ENCODE assay signal across 8 cellular contexts in the genomic region with DNA sequence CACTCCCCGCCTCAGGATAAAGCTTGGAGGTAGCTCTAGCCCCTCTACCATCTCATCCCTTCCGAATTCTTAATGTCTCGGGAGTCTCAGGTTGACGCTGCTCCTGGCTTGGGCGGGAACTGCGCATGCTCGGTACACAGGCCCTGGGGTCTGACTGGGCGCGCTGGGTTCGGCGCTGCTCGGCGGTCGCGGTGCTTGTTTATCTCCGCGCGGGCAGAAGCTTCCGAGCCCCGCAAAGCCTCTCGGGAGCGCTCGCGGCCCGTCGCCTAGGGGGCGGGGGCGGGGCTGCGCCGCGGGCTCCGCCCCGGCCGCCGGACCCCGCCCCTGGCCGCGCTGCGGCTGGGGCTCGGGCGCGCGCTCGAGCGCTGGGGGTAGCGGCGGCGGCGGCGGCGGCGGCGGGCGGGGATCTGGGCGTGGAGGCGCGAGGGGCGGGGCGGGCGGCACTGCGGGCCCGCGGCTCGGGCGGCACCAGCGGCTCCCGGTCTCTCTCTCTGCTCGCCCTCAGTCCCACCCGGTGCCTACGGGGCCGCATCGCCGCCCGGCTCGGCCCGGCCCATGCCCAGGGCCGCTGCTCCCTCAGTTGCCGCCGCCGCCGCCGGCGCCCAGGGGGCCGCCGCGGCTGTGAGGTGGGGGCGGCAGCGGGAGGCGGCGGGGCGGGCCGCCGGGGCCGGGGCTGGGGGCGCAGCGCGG. TPM values are rescaled to one million over a fixed set of nuclear protein-coding genes. Genes with fewer than 3 reads are reported as not detected.
A peak's percentile ranks its signal among the peaks of the same experiment; 100 is the strongest.
DNase-seq lines count a peak whose midpoint lies in the region; ATAC-seq, FAIRE-seq and TF ChIP-seq lines count a peak whose summit lies in the region.

A gene (plus strand): TSS at position 443 of the 690 bp plus-strand sequence. CDS start 302 bp downstream, outside the sequence.

- no peaks in the 10 kb centered on the region for H3K9me3 ChIP-seq in A673 (ENCODE audit: low read depth, low read length, poor library complexity, severe bottlenecking)

- peak within 1 kb of the TSS; percentile 98 for H3K27ac ChIP-seq in A673 (ENCODE audit: low read depth, low read length, poor library complexity, severe bottlenecking)

- H3K27me3 Mint-ChIP-seq in WTC11 (ENCODE audit: low read depth) = no peaks in the 10 kb centered on the region
- peaks cover 14 to 22% (median 17%) of the 10 kb centered on the region in 3 donors for H3K27me3 Mint-ChIP-seq in immature natural killer cell (ENCODE audit: low read depth in 3 of 3)

- no peaks in the 10 kb centered on the region for H3K27me3 ChIP-seq in A673 (replicated peaks; ENCODE audit: insufficient read depth, low read depth, low read length, poor library complexity)
- no peaks in the 10 kb centered on the region for H3K27me3 ChIP-seq in bronchial epithelial cell (ENCODE audit: control insufficient read depth, insufficient read depth, low read length)

- H3K36me3 ChIP-seq in A673 (ENCODE audit: insufficient read depth, low read length, poor library complexity, severe bottlenecking) = no peaks in the 10 kb centered on the region
- no peaks in the 10 kb centered on the region for H3K36me3 ChIP-seq in bronchial epithelial cell (ENCODE audit: control insufficient read depth, insufficient read depth, low read length)

- DNase-seq in A673 (ENCODE audit: low spot score) (peak; percentile 94), NCI-H2227 (lab: John Stamatoyannopoulos, UW; ENCODE audit: unreplicated experiment) (peak; percentile 90), WTC11 (ENCODE audit: low spot score) (peak; percentile 89), bronchial epithelial cell (ENCODE audit: low read depth) (peak; percentile 77), immature natural killer cell (peak; percentile 87 to 92 (median 92)), smooth muscle cell of the brain vasculature (ENCODE audit: low read depth, low spot score) (peak; percentile 84)

- intact Hi-C loops in A673 (cut with micrococcal nuclease; ENCODE audit: unreplicated experiment) = loop anchor here (2.0 to 10.0 kb wide), 3 partner anchors 141 to 511 kb away; no protein-coding TSS in a partner anchor

- BruUV-seq in A673 (replicated peaks; lab: Mats Ljungman, UMichigan) = no TSS peak

- peak; percentile 55 for ATAC-seq in GM18907 (IDR thresholded peaks at IDR 0.05; ENCODE audit: unreplicated experiment)
- peak; percentile 43 for ATAC-seq in HG03139 (IDR thresholded peaks at IDR 0.05; ENCODE audit: unreplicated experiment)
- ATAC-seq in WTC11 = peak; percentile 69

- H3K4me3 ChIP-seq in A673 (ENCODE audit: low read depth, low read length, poor library complexity, severe bottlenecking) (peak within 1 kb of the TSS; percentile 81), bronchial epithelial cell (ENCODE audit: low read depth, low read length) (peak within 1 kb of the TSS; percentile 78)

- TF ChIP-seq CTCF in A673 (conservative IDR thresholded peaks at IDR 0.05; ENCODE audit: low read depth, low read length) (0 out of 2 replicates have a peak, but pooled peaks have one; percentile 12), WTC11 (IDR thresholded peaks at IDR 0.05) (no peak), bronchial epithelial cell (IDR thresholded peaks at IDR 0.05; ENCODE audit: insufficient read depth, low read length, severe bottlenecking) (no peak)

- H3K36me3 Mint-ChIP-seq in WTC11 (0 out of 2 replicates have a peak, but pooled peaks cover 4% of the 10 kb centered on the region), immature natural killer cell (peaks cover 0 to 1% (median 0%) of the 10 kb centered on the region in 3 donors)

- peaks cover 35% of the 10 kb centered on the region for H3K4me1 Mint-ChIP-seq in WTC11
- peaks cover 32 to 38% of the 10 kb centered on the region in 2 donors for H3K4me1 Mint-ChIP-seq in immature natural killer cell

- H3K9me3 Mint-ChIP-seq in WTC11 (no peaks in the 10 kb centered on the region), immature natural killer cell (peaks cover 0 to 2% (median 0%) of the 10 kb centered on the region in 6 donors)

- POLR2A ChIA-PET in A673 (lab: Charles Lee; ENCODE audit: low non-redundant PET) (interaction anchor here (0.6 kb wide), 1 partner anchor 136 kb away, joined by 4 read pairs; no protein-coding TSS in a partner anchor), WTC11 (lab: Charles Lee) (interaction anchor here (0.8 to 1.3 kb wide), 3 partner anchors 19 to 93 kb away, joined by 3 to 4 read pairs (median 3); no protein-coding TSS in a partner anchor)

- H3K27ac Mint-ChIP-seq in WTC11 (peak within 1 kb of the TSS; percentile 100), immature natural killer cell (peak within 1 kb of the TSS; percentile 97 to 100 (median 100))

- H3K4me1 ChIP-seq in A673 (ENCODE audit: insufficient read depth, low read length, poor library complexity, severe bottlenecking) = peaks cover 31% of the 10 kb centered on the region

- FAIRE-seq in bronchial epithelial cell (lab: Jason Lieb, UNC) = no peak

- H3K4me3 Mint-ChIP-seq in WTC11 (peak within 1 kb of the TSS; percentile 96), immature natural killer cell (peak within 1 kb of the TSS; percentile 96 to 99 (median 98))

- CTCF ChIA-PET in A673 (lab: Charles Lee) (interaction anchor here (1.2 kb wide), 1 partner anchor 225 kb away, joined by 4 read pairs; no protein-coding TSS in a partner anchor), WTC11 (lab: Charles Lee) (interaction anchor here (0.8 to 1.6 kb wide), 10 partner anchors 22 to 324 kb away, joined by 3 to 5 read pairs (median 3); a partner anchor contains a TSS)

TF ChIP-seq in WTC11, 78 proteins besides CTCF, POLR2A, EP300 and RAD21:
- TF ChIP-seq, protein P1, sequence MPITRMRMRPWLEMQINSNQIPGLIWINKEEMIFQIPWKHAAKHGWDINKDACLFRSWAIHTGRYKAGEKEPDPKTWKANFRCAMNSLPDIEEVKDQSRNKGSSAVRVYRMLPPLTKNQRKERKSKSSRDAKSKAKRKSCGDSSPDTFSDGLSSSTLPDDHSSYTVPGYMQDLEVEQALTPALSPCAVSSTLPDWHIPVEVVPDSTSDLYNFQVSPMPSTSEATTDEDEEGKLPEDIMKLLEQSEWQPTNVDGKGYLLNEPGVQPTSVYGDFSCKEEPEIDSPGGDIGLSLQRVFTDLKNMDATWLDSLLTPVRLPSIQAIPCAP (CRISPR knock-in tag; IDR thresholded peaks at IDR 0.05) = no peak
- TF ChIP-seq FOXK1 (CRISPR knock-in tag; IDR thresholded peaks at IDR 0.05) (peak; percentile 95), GABPB1 (CRISPR knock-in tag; IDR thresholded peaks at IDR 0.05) (0 out of 2 replicates have a peak, but pooled peaks have one; percentile 12), ZNF232 (CRISPR knock-in tag; IDR thresholded peaks at IDR 0.05) (no peak)

RNA-seq across cellular contexts. Expression of the gene that starts here (rescaled TPM):
- 32.8 and 43.6 TPM in 2 replicates for total RNA-seq in A673 (2021)
- total RNA-seq in WTC11 (2021) = 34.8 to 39.0 TPM (median 35.1 TPM) in 3 replicates
- 44.0 and 47.7 TPM in 2 replicates for total RNA-seq in bronchial epithelial cell
- 1 to 10 TPM; 2.8 to 5.6 (median 5.5) TPM for polyA plus RNA-seq in immature natural killer cell

Comparison
In these comparisons a context has a peak if more than half of its experiments do, and no peak if none do; other contexts are left out.
1. Peak in every context shown above with its lines: DNase-seq, ATAC-seq, H3K4me3 ChIP-seq and H3K27ac ChIP-seq.